In genomic region chr9:121185774-121186403, GRCh38 we compare ENCODE assay signal across 1 cellular context.
TF ChIP-seq lines count a peak whose summit lies in the region.

No MANE protein-coding gene starts in this region.

TF ChIP-seq in K562, 482 proteins besides CTCF, POLR2A, EP300 and RAD21:
- TF ChIP-seq ESRRB (CRISPR knock-in tag; IDR thresholded peaks at IDR 0.05; ENCODE audit: borderline replicate concordance) (no peak), U2AF2 (optimal IDR thresholded peaks at IDR 0.05; ENCODE audit: low read depth, low read length) (no peak), CHCHD3 (CRISPR knock-in tag; IDR thresholded peaks at IDR 0.05) (no peak), CBX2 (IDR thresholded peaks at IDR 0.05; ENCODE audit: insufficient read depth, low read length, poor library complexity, severe bottlenecking) (no peak), ZNF778 (CRISPR knock-in tag; IDR thresholded peaks at IDR 0.05) (no peak), PURB (CRISPR knock-in tag; IDR thresholded peaks at IDR 0.05; ENCODE audit: low read depth) (no peak), NCOA4 (IDR thresholded peaks at IDR 0.05; ENCODE audit: partially characterized antibody) (no peak), ZNF445 (CRISPR knock-in tag; IDR thresholded peaks at IDR 0.05; ENCODE audit: low read depth) (no peak), FOXA3 (CRISPR knock-in tag; conservative IDR thresholded peaks at IDR 0.05 in 1 of 2, IDR thresholded peaks at IDR 0.05 in 1 of 2) (no peak), TCFL5 (CRISPR knock-in tag; conservative IDR thresholded peaks at IDR 0.05) (no peak), ZNF57 (CRISPR knock-in tag; IDR thresholded peaks at IDR 0.05) (no peak), RBM15 (IDR thresholded peaks at IDR 0.05; ENCODE audit: insufficient read depth, low read length) (no peak), GABPA (tag; conservative IDR thresholded peaks at IDR 0.05; ENCODE audit: low read depth) (no peak), MTF1 (CRISPR knock-in tag; IDR thresholded peaks at IDR 0.05; ENCODE audit: borderline replicate concordance) (no peak), CREM (IDR thresholded peaks at IDR 0.05; ENCODE audit: low read depth) (no peak), SREBF1 (IDR thresholded peaks at IDR 0.05; ENCODE audit: borderline replicate concordance, low read depth, low read length) (no peak), HMGN3 (IDR thresholded peaks at IDR 0.05; ENCODE audit: borderline replicate concordance, extremely low read depth, insufficient read length, low read depth, low read length) (no peak), SAP30 (IDR thresholded peaks at IDR 0.05; ENCODE audit: borderline replicate concordance, insufficient read depth, low read depth, low read length, poor library complexity, severe bottlenecking) (no peak)
- TF ChIP-seq, protein P1, sequence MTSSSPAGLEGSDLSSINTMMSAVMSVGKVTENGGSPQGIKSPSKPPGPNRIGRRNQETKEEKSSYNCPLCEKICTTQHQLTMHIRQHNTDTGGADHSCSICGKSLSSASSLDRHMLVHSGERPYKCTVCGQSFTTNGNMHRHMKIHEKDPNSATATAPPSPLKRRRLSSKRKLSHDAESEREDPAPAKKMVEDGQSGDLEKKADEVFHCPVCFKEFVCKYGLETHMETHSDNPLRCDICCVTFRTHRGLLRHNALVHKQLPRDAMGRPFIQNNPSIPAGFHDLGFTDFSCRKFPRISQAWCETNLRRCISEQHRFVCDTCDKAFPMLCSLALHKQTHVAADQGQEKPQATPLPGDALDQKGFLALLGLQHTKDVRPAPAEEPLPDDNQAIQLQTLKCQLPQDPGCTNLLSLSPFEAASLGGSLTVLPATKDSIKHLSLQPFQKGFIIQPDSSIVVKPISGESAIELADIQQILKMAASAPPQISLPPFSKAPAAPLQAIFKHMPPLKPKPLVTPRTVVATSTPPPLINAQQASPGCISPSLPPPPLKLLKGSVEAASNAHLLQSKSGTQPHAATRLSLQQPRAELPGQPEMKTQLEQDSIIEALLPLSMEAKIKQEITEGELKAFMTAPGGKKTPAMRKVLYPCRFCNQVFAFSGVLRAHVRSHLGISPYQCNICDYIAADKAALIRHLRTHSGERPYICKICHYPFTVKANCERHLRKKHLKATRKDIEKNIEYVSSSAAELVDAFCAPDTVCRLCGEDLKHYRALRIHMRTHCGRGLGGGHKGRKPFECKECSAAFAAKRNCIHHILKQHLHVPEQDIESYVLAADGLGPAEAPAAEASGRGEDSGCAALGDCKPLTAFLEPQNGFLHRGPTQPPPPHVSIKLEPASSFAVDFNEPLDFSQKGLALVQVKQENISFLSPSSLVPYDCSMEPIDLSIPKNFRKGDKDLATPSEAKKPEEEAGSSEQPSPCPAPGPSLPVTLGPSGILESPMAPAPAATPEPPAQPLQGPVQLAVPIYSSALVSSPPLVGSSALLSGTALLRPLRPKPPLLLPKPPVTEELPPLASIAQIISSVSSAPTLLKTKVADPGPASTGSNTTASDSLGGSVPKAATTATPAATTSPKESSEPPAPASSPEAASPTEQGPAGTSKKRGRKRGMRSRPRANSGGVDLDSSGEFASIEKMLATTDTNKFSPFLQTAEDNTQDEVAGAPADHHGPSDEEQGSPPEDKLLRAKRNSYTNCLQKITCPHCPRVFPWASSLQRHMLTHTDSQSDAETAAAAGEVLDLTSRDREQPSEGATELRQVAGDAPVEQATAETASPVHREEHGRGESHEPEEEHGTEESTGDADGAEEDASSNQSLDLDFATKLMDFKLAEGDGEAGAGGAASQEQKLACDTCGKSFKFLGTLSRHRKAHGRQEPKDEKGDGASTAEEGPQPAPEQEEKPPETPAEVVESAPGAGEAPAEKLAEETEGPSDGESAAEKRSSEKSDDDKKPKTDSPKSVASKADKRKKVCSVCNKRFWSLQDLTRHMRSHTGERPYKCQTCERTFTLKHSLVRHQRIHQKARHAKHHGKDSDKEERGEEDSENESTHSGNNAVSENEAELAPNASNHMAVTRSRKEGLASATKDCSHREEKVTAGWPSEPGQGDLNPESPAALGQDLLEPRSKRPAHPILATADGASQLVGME (CRISPR knock-in tag; IDR thresholded peaks at IDR 0.05), result no peak
